In genomic region chr4:152360045-152360410, GRCh38 we compare ENCODE assay signal across 15 cellular contexts.
DNase-seq lines count a peak whose midpoint lies in the region; ATAC-seq and TF ChIP-seq lines count a peak whose summit lies in the region.
"Had no signal": no experiment of that assay in that cellular context is flagged by ENCODE, and none has a peak within 500 bp of the region (broad histone marks: within the 10 kb centered on the region; RNA-seq: fewer than 3 reads in every experiment).

No MANE protein-coding gene starts in this region.

- H3K36me3 ChIP-seq in mesenchymal stem cell (ENCODE audit: control insufficient read depth in 1 of 2, insufficient read depth in 2 of 2, low read depth in 1 of 2, low read length in 2 of 2) = no peaks in the 10 kb centered on the region

- H2BK12ac ChIP-seq in mesenchymal stem cell (ENCODE audit: low read length in 2 of 2) = no peak overlapping the region

- H3K14ac ChIP-seq in mesenchymal stem cell (ENCODE audit: low read length in 2 of 2) = no peak overlapping the region

- no peak overlapping the region for H3K4me2 ChIP-seq in mesenchymal stem cell (ENCODE audit: low read length, poor library complexity, severe bottlenecking)
- H3K4me2 ChIP-seq: KMS-11 had no signal

- no peak overlapping the region for H4K91ac ChIP-seq in mesenchymal stem cell (ENCODE audit: low read length)

- H3K4me3 ChIP-seq in choroid plexus epithelial cell (ENCODE audit: low read depth, low read length) (no peak overlapping the region), mesenchymal stem cell (ENCODE audit: insufficient read depth in 1 of 2, low read depth in 1 of 2, low read length in 2 of 2) (no peak overlapping the region)

- peak; percentile 42 for ATAC-seq in HG03045 (IDR thresholded peaks at IDR 0.05; ENCODE audit: unreplicated experiment)
- ATAC-seq: activated T-cell treated with anti-CD3 and anti-CD28 coated beads, Interleukin-2, amount 50 U/mL, for 72 hours had no signal

- H3K18ac ChIP-seq in mesenchymal stem cell (ENCODE audit: low read depth in 1 of 2, low read length in 2 of 2) = no peak overlapping the region

- H3K23ac ChIP-seq in mesenchymal stem cell (ENCODE audit: low read length in 2 of 2) = no peak overlapping the region

- H2BK15ac ChIP-seq in mesenchymal stem cell (ENCODE audit: low read depth, poor library complexity, severe bottlenecking) = no peak overlapping the region

- H3K27me3 ChIP-seq in mesenchymal stem cell (ENCODE audit: control insufficient read depth in 1 of 2, insufficient read depth in 1 of 2, low read length in 2 of 2) = no peaks in the 10 kb centered on the region

- no peak overlapping the region for H3K27ac ChIP-seq in mesenchymal stem cell (ENCODE audit: low read length, poor library complexity, severe bottlenecking)
- H3K27ac ChIP-seq: C4-2B, KMS-11, RWPE1 had no signal

- 100% methylated on average over 1 of the region's 1 CpG for WGBS in mesenchymal stem cell

- H2AFZ ChIP-seq in mesenchymal stem cell (ENCODE audit: low read depth, low read length) = no peak overlapping the region

- H2AK5ac ChIP-seq in mesenchymal stem cell (ENCODE audit: low read length, severe bottlenecking) = no peak overlapping the region

- H3K4ac ChIP-seq in mesenchymal stem cell (ENCODE audit: low read depth in 1 of 2, low read length in 2 of 2) = no peak overlapping the region

- no peak overlapping the region for H2BK120ac ChIP-seq in mesenchymal stem cell (ENCODE audit: low read depth, low read length)

- TF ChIP-seq CTCF in GM20000 (IDR thresholded peaks at IDR 0.05; ENCODE audit: extremely low read depth, missing control alignments) = no peak
- TF ChIP-seq CTCF in choroid plexus epithelial cell (conservative IDR thresholded peaks at IDR 0.05; ENCODE audit: low read depth, low read length) = no peak

- no peaks in the 10 kb centered on the region for H3K4me1 ChIP-seq in mesenchymal stem cell (ENCODE audit: control insufficient read depth, insufficient read depth, low read depth, low read length)

- no peak overlapping the region for H3K9ac ChIP-seq in mesenchymal stem cell (ENCODE audit: low read length)
- H3K9ac ChIP-seq: KMS-11 had no signal

- no peak overlapping the region for H4K8ac ChIP-seq in mesenchymal stem cell (ENCODE audit: low read length)

- no peaks in the 10 kb centered on the region for H3K9me3 ChIP-seq in mesenchymal stem cell (ENCODE audit: control insufficient read depth, low read length)

- H3K79me1 ChIP-seq in mesenchymal stem cell (replicated peaks; ENCODE audit: low read length, poor library complexity, severe bottlenecking) = peaks cover 10% of the 10 kb centered on the region

- H2BK5ac ChIP-seq in mesenchymal stem cell (ENCODE audit: low read depth, low read length, poor library complexity, severe bottlenecking) = no peak overlapping the region

- DNase-seq in EH (ENCODE audit: low read depth) (peak; percentile 36), GM20000 (ENCODE audit: low spot score) (peak; percentile 10), choroid plexus epithelial cell (ENCODE audit: low read depth) (peak; percentile 61), HK-2 (ENCODE audit: unreplicated experiment) (no peak), NCI-H345 (lab: John Stamatoyannopoulos, UW) (no peak), mesenchymal stem cell (no peak)
- no peak for DNase-seq in stimulated activated CD4-positive, alpha-beta T cell treated with anti-CD3 and anti-CD28 coated beads, Interleukin-4, amount 100 ng/mL, for 1 hour
- DNase-seq: activated T-cell treated with anti-CD3 and anti-CD28 coated beads, Interleukin-2, amount 50 U/mL, for 72 hours; islet precursor cell; NCI-H2171; stimulated activated CD4-positive, alpha-beta T cell treated with anti-CD3 and anti-CD28 coated beads, Interleukin-12 subunit alpha, Interleukin-12 subunit beta, amount 100 ng/mL, for 4 hours had no signal

Comparison
In these comparisons a context has a peak if more than half of its experiments do, and no peak if none do; other contexts are left out.
1. DNase-seq: peak in EH (single experiment), GM20000 (single experiment) and choroid plexus epithelial cell (single experiment); none in stimulated activated CD4-positive, alpha-beta T cell treated with anti-CD3 and anti-CD28 coated beads, Interleukin-4, amount 100 ng/mL, for 1 hour (single experiment), HK-2 (single experiment), NCI-H345 (single experiment) and mesenchymal stem cell (single experiment).